ENCODE assay signal across 13 cellular contexts in the genomic region with DNA sequence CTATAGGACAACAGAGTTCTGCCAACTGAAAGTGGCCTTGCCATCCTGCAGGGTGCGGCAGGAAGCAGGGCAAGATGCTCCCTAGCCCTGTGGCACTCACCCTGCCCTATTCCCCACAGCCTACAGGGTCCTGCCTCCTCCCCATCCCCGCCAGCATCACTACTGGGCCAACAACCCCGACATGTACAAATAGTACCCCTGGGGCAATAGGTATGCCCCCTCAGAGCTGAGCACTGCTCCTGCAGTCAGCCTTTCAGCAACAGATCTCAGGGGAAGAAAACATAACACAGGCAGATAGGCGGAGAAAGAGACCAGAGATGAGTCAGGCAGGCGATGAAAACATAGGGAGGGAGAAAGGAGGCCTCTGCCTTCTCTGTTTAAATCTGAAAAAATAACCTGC.
A peak's percentile ranks its signal among the peaks of the same experiment; 100 is the strongest.
DNase-seq lines count a peak whose midpoint lies in the region; ATAC-seq and TF ChIP-seq lines count a peak whose summit lies in the region.
"Had no signal": no experiment of that assay in that cellular context is flagged by ENCODE, and none has a peak within 500 bp of the region (broad histone marks: within the 10 kb centered on the region; RNA-seq: fewer than 3 reads in every experiment).

No MANE protein-coding gene starts in this region.

- intact Hi-C loops in aorta (cut with DNase I): no loop called here

- no peaks in the 10 kb centered on the region for H3K36me3 ChIP-seq in brain microvascular endothelial cell (replicated peaks)
- no peaks in the 10 kb centered on the region for H3K36me3 ChIP-seq in aorta (ENCODE audit: control insufficient read depth in 1 of 2, insufficient read depth in 2 of 2, low read length in 1 of 2)
- H3K36me3 ChIP-seq: tibial nerve had no signal

- no peaks in the 10 kb centered on the region for H3K4me1 ChIP-seq in aorta (ENCODE audit: control insufficient read depth in 1 of 2, insufficient read depth in 2 of 2, low read length in 2 of 2)

- TF ChIP-seq CTCF in brain microvascular endothelial cell (IDR thresholded peaks at IDR 0.05; ENCODE audit: low read depth, low read length, missing control alignments) (peak; percentile 30), progenitor cell of endocrine pancreas (IDR thresholded peaks at IDR 0.05; ENCODE audit: unreplicated experiment) (no peak)

- H3K27ac ChIP-seq in brain microvascular endothelial cell (peak overlapping the region; percentile 64), aorta (ENCODE audit: low read depth in 1 of 2, low read length in 2 of 2) (no peak overlapping the region)
- H3K27ac ChIP-seq: tibial nerve had no signal

- no peaks in the 10 kb centered on the region for H3K27me3 Mint-ChIP-seq in activated naive CD8-positive, alpha-beta T cell
- no peaks in the 10 kb centered on the region for H3K27me3 Mint-ChIP-seq in activated naive CD8-positive, alpha-beta T cell treated with anti-CD3 and anti-CD28 coated beads for 36 hours
- H3K27me3 Mint-ChIP-seq in progenitor cell of endocrine pancreas: no peaks in the 10 kb centered on the region

- no peak for DNase-seq in activated naive CD8-positive, alpha-beta T cell treated with anti-CD3 and anti-CD28 coated beads for 36 hours
- DNase-seq in brain microvascular endothelial cell (peak; percentile 74), hepatic stellate cell (ENCODE audit: low spot score) (peak; percentile 64), aorta (no peak), progenitor cell of endocrine pancreas (ENCODE audit: low spot score, unreplicated experiment) (no peak), OCI-M2 (lab: John Stamatoyannopoulos, UW; ENCODE audit: unreplicated experiment) (no peak)
- no peak for DNase-seq in stimulated activated CD4-positive, alpha-beta T cell treated with anti-CD3 and anti-CD28 coated beads, Interleukin-2, amount 100 ng/mL, for 48 hours
- DNase-seq: foreskin melanocyte; NCI-H2081 treated with DMSO at 0.1 percent for 48 hours; stimulated activated CD4-positive, alpha-beta T cell treated with anti-CD3 and anti-CD28 coated beads, Interleukin-2, amount 100 ng/mL, for 24 hours had no signal

- no peaks in the 10 kb centered on the region for H3K9me3 ChIP-seq in aorta (ENCODE audit: control insufficient read depth, low read length)

- H3K4me3 ChIP-seq in brain microvascular endothelial cell (ENCODE audit: low read depth, low read length): no peak overlapping the region
- H3K4me3 ChIP-seq in aorta (ENCODE audit: low read length in 2 of 2): no peak overlapping the region
- H3K4me3 ChIP-seq: tibial nerve had no signal

- H3K4me3 Mint-ChIP-seq in activated naive CD8-positive, alpha-beta T cell: no peak overlapping the region
- no peak overlapping the region for H3K4me3 Mint-ChIP-seq in activated naive CD8-positive, alpha-beta T cell treated with anti-CD3 and anti-CD28 coated beads for 36 hours
- no peak overlapping the region for H3K4me3 Mint-ChIP-seq in progenitor cell of endocrine pancreas (ENCODE audit: low read depth)
- H3K4me3 Mint-ChIP-seq: CD14-positive monocyte had no signal

- WGBS in aorta, 2 donors: 80 to 81% methylated on average over 5 of the region's 5 CpGs

- peak overlapping the region; percentile 12 for H3K27ac Mint-ChIP-seq in activated naive CD8-positive, alpha-beta T cell
- H3K27ac Mint-ChIP-seq in activated naive CD8-positive, alpha-beta T cell treated with anti-CD3 and anti-CD28 coated beads for 36 hours: no peak overlapping the region
- no peak overlapping the region for H3K27ac Mint-ChIP-seq in progenitor cell of endocrine pancreas

- peaks cover 7% of the 10 kb centered on the region for H3K9me3 Mint-ChIP-seq in activated naive CD8-positive, alpha-beta T cell (ENCODE audit: low read depth)
- peaks cover 6% of the 10 kb centered on the region for H3K9me3 Mint-ChIP-seq in activated naive CD8-positive, alpha-beta T cell treated with anti-CD3 and anti-CD28 coated beads for 36 hours
- H3K9me3 Mint-ChIP-seq in progenitor cell of endocrine pancreas (ENCODE audit: low read depth): peaks cover 9% of the 10 kb centered on the region

- peaks cover 9% of the 10 kb centered on the region for H3K36me3 Mint-ChIP-seq in activated naive CD8-positive, alpha-beta T cell
- H3K36me3 Mint-ChIP-seq in activated naive CD8-positive, alpha-beta T cell treated with anti-CD3 and anti-CD28 coated beads for 36 hours: peaks cover 11% of the 10 kb centered on the region
- H3K36me3 Mint-ChIP-seq in progenitor cell of endocrine pancreas (ENCODE audit: insufficient read depth): peaks cover 8% of the 10 kb centered on the region

- peaks cover 18% of the 10 kb centered on the region for H3K4me1 Mint-ChIP-seq in activated naive CD8-positive, alpha-beta T cell (ENCODE audit: low read depth)
- peaks cover 20% of the 10 kb centered on the region for H3K4me1 Mint-ChIP-seq in activated naive CD8-positive, alpha-beta T cell treated with anti-CD3 and anti-CD28 coated beads for 36 hours
- H3K4me1 Mint-ChIP-seq in progenitor cell of endocrine pancreas (ENCODE audit: low read depth): peaks cover 7% of the 10 kb centered on the region

- H3K27me3 ChIP-seq in brain microvascular endothelial cell (replicated peaks) (no peaks in the 10 kb centered on the region), aorta (ENCODE audit: control insufficient read depth in 1 of 2, insufficient read depth in 2 of 2, low read length in 1 of 2) (no peaks in the 10 kb centered on the region)
- H3K27me3 ChIP-seq: tibial nerve had no signal

- peak; percentile 73 for ATAC-seq in aorta (ENCODE audit: low FRiP score)

- in situ Hi-C loops in brain microvascular endothelial cell (cut with HindIII; ENCODE audit: low pct_ligation_motif_present, low sequenced_read_pairs): no loop called here

Comparison
In these comparisons a context has a peak if more than half of its experiments do, and no peak if none do; other contexts are left out.
1. DNase-seq: peak in brain microvascular endothelial cell (single experiment) and hepatic stellate cell (single experiment); none in activated naive CD8-positive, alpha-beta T cell treated with anti-CD3 and anti-CD28 coated beads for 36 hours (single experiment), aorta (0 of 2), progenitor cell of endocrine pancreas (single experiment), OCI-M2 (single experiment) and stimulated activated CD4-positive, alpha-beta T cell treated with anti-CD3 and anti-CD28 coated beads, Interleukin-2, amount 100 ng/mL, for 48 hours (0 of 2).